In the genomic region with DNA sequence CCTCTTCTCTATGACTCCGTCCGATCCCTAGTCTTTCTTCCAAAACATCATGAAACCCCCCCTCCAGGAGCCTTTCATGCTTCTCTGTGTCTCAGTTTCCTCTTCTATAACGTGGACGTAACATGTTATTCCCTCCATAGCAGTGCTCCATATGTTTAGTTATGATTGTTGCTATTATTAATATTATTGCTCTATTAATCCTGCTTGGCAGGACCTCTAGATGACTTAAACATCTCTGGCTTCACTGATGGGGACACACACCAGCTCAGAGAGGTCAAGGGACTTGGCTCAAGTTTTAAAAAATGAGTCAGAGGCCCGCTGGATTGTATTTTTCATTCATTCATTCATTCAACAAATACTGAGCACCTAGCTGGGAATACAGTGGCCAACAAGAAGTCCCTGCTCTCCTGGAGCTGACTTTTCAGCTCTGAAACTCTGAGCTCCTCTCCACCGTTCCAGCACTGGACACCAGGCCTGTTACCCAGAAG, we compare ENCODE assay signal across 8 cellular contexts. TPM values are rescaled to one million over a fixed set of nuclear protein-coding genes. Genes with fewer than 3 reads are reported as not detected.
A peak's percentile ranks its signal among the peaks of the same experiment; 100 is the strongest.
DNase-seq lines count a peak whose midpoint lies in the region; ATAC-seq and TF ChIP-seq lines count a peak whose summit lies in the region.

No MANE protein-coding gene starts in this region.

- peak overlapping the region; percentile 85 for H3K4me3 Mint-ChIP-seq in progenitor cell of endocrine pancreas (ENCODE audit: low read depth)

- peaks cover 20% of the 10 kb centered on the region for H3K4me1 Mint-ChIP-seq in progenitor cell of endocrine pancreas (ENCODE audit: low read depth)

- H3K27me3 Mint-ChIP-seq in progenitor cell of endocrine pancreas, result no peaks in the 10 kb centered on the region

- TF ChIP-seq CTCF in GM06990 (IDR thresholded peaks at IDR 0.05; ENCODE audit: insufficient read depth, low read length, poor library complexity, severe bottlenecking), result no peak
- no peak for TF ChIP-seq CTCF in progenitor cell of endocrine pancreas (IDR thresholded peaks at IDR 0.05; ENCODE audit: unreplicated experiment)

- no peaks in the 10 kb centered on the region for H3K9me3 Mint-ChIP-seq in progenitor cell of endocrine pancreas (ENCODE audit: low read depth)

- H3K27me3 ChIP-seq in GM06990 (replicated peaks; ENCODE audit: control insufficient read depth, insufficient read depth, low read length), result no peaks in the 10 kb centered on the region

- DNase-seq in GM06990 (ENCODE audit: extremely low read depth, insufficient read length) (no peak), progenitor cell of endocrine pancreas (ENCODE audit: low spot score, unreplicated experiment) (no peak)
- DNase-seq in stimulated activated CD4-positive, alpha-beta T cell treated with anti-CD3 and anti-CD28 coated beads, Interleukin-12 subunit alpha, Interleukin-12 subunit beta, amount 100 ng/mL, for 4 hours, result no peak
- DNase-seq in stimulated activated naive CD4-positive, alpha-beta T cell treated with Interleukin-2 at 50 U/mL for 16 hours (lab: John Stamatoyannopoulos, UW), result no peak

- peak overlapping the region; percentile 47 for H3K4me3 ChIP-seq in GM06990 (replicated peaks; ENCODE audit: low read depth, low read length)

- peak; percentile 2 for ATAC-seq in esophagus mucosa
- ATAC-seq in HG03196 (IDR thresholded peaks at IDR 0.05; ENCODE audit: unreplicated experiment), result no peak
- no peak for ATAC-seq in HG03469 (IDR thresholded peaks at IDR 0.05; ENCODE audit: unreplicated experiment)

- H3K36me3 Mint-ChIP-seq in progenitor cell of endocrine pancreas (ENCODE audit: insufficient read depth), result no peaks in the 10 kb centered on the region

- H3K36me3 ChIP-seq in GM06990 (ENCODE audit: control insufficient read depth, insufficient read depth, low read length), result no peaks in the 10 kb centered on the region

- H3K27ac Mint-ChIP-seq in progenitor cell of endocrine pancreas, result peak overlapping the region; percentile 95

TF ChIP-seq in PFSK-1, 5 proteins besides CTCF, POLR2A, EP300 and RAD21:
- TF ChIP-seq POLR2AphosphoS5 (IDR thresholded peaks at IDR 0.05; ENCODE audit: low read depth, low read length) (peak; percentile 52; the same call in 1 of the 2 replicates), FOXP2 (optimal IDR thresholded peaks at IDR 0.05; ENCODE audit: borderline replicate concordance, extremely low read depth, extremely low read length, insufficient read depth) (no peak)

RNA-seq across cellular contexts. Expression of a gene that starts 0.4 kb away (rescaled TPM):
- polyA plus RNA-seq in PFSK-1 (2012; ENCODE audit: insufficient read length, low read depth), result 5.3 TPM
- 11.4 TPM for total RNA-seq in esophagus mucosa
- 14.8 and 16.5 TPM in 2 replicates for total RNA-seq in progenitor cell of endocrine pancreas

RNA-seq across cellular contexts. Expression of a gene that starts 24.9 kb away (rescaled TPM):
- polyA plus RNA-seq in PFSK-1 (2012; ENCODE audit: insufficient read length, low read depth), result 12.0 TPM
- total RNA-seq in esophagus mucosa (21.9 TPM), progenitor cell of endocrine pancreas (146 and 151 TPM in 2 replicates)
